18 cellular contexts compared by ENCODE assay signal in the genomic region with DNA sequence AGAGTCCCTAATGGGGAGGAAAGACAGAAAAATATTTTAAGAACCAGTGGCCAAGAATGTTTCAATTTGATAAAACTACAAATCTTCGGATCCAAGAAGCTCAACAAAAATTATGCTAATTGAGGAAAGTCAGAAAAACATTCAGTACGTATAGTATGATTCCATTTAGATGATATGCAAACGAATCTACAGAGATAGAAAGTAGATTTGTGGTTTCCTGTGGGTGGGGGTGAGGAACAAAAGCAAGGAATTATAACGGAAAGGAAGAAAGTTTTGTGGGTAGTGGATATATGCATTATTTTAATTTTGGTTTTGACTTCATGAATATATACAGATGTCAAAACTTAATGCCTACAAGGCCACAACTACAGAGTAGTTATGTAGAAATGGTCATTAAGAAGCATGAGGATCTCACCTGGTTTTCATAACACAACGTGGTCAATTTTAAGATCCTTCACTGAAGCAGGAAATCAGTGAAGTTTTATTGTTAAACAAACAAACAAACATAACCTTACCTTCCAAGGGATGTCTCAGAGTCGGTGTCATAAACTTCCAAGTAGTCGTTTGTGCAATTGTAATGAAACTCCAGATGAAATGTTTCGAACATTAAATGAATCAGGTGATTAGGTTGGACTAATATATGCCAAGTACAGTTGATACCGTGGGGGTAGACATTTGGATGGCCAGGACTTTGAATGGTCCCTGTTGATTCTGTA.
DNase-seq lines count a peak whose midpoint lies in the region; ATAC-seq and TF ChIP-seq lines count a peak whose summit lies in the region.
"Had no signal": no experiment of that assay in that cellular context is flagged by ENCODE, and none has a peak within 500 bp of the region (broad histone marks: within the 10 kb centered on the region; RNA-seq: fewer than 3 reads in every experiment).

No MANE protein-coding gene starts in this region.

- peak overlapping the region; percentile 0 for H3K4me3 Mint-ChIP-seq in CD4-positive, alpha-beta T cell
- peak overlapping the region; percentile 27; the same call in 1 of the 2 replicates for H3K4me3 Mint-ChIP-seq in HFFc6
- peak overlapping the region; percentile 2 for H3K4me3 Mint-ChIP-seq in activated naive CD8-positive, alpha-beta T cell treated with anti-CD3 and anti-CD28 coated beads for 36 hours
- no peak overlapping the region for H3K4me3 Mint-ChIP-seq in mesothelial cell of epicardium

- peak overlapping the region; percentile 1 for H3K27ac Mint-ChIP-seq in CD4-positive, alpha-beta T cell
- peak overlapping the region; percentile 27 for H3K27ac Mint-ChIP-seq in HFFc6
- H3K27ac Mint-ChIP-seq in activated naive CD8-positive, alpha-beta T cell treated with anti-CD3 and anti-CD28 coated beads for 36 hours, result peak overlapping the region; percentile 18
- peak overlapping the region; percentile 45 for H3K27ac Mint-ChIP-seq in mesothelial cell of epicardium

- CTCF ChIA-PET in CD4-positive, alpha-beta T cell (lab: Charles Lee), result interaction anchor here (1.0 kb wide), 1 partner anchor 32 kb away, joined by 3 read pairs; no protein-coding TSS in a partner anchor

- H3K4me1 Mint-ChIP-seq in CD4-positive, alpha-beta T cell (ENCODE audit: low read depth), result peaks cover 31% of the 10 kb centered on the region
- H3K4me1 Mint-ChIP-seq in HFFc6 (ENCODE audit: low read depth) (peaks cover 63% of the 10 kb centered on the region), mesothelial cell of epicardium (peaks cover 37% of the 10 kb centered on the region)
- peaks cover 27% of the 10 kb centered on the region for H3K4me1 Mint-ChIP-seq in activated naive CD8-positive, alpha-beta T cell treated with anti-CD3 and anti-CD28 coated beads for 36 hours

- no peaks in the 10 kb centered on the region for H3K27me3 Mint-ChIP-seq in CD4-positive, alpha-beta T cell
- no peaks in the 10 kb centered on the region for H3K27me3 Mint-ChIP-seq in HFFc6 (ENCODE audit: insufficient read depth)
- H3K27me3 Mint-ChIP-seq in activated naive CD8-positive, alpha-beta T cell treated with anti-CD3 and anti-CD28 coated beads for 36 hours, result no peaks in the 10 kb centered on the region
- no peaks in the 10 kb centered on the region for H3K27me3 Mint-ChIP-seq in mesothelial cell of epicardium (ENCODE audit: low read depth)

- H3K27ac ChIP-seq in CD4-positive, alpha-beta T cell (ENCODE audit: low read depth, low read length), result no peak overlapping the region
- H3K27ac ChIP-seq: cardiac muscle cell, parathyroid adenoma, thyroid gland, VCaP had no signal

- no peaks in the 10 kb centered on the region for H3K9me3 Mint-ChIP-seq in CD4-positive, alpha-beta T cell
- H3K9me3 Mint-ChIP-seq in HFFc6, result no peaks in the 10 kb centered on the region
- H3K9me3 Mint-ChIP-seq in activated naive CD8-positive, alpha-beta T cell treated with anti-CD3 and anti-CD28 coated beads for 36 hours, result peaks cover 2% of the 10 kb centered on the region
- H3K9me3 Mint-ChIP-seq in mesothelial cell of epicardium, result peaks cover 3% of the 10 kb centered on the region

- peaks cover 59% of the 10 kb centered on the region for H3K36me3 Mint-ChIP-seq in CD4-positive, alpha-beta T cell (ENCODE audit: low read depth)
- H3K36me3 Mint-ChIP-seq in HFFc6 (ENCODE audit: low read depth) (no peaks in the 10 kb centered on the region), mesothelial cell of epicardium (no peaks in the 10 kb centered on the region)
- H3K36me3 Mint-ChIP-seq in activated naive CD8-positive, alpha-beta T cell treated with anti-CD3 and anti-CD28 coated beads for 36 hours, result peaks cover 13% of the 10 kb centered on the region

- TF ChIP-seq CTCF in CD4-positive, alpha-beta T cell (IDR thresholded peaks at IDR 0.05), result no peak
- TF ChIP-seq CTCF in HFFc6 (IDR thresholded peaks at IDR 0.05) (no peak), mesothelial cell of epicardium (IDR thresholded peaks at IDR 0.05; ENCODE audit: unreplicated experiment) (no peak)

- no peaks in the 10 kb centered on the region for H3K9me3 ChIP-seq in CD4-positive, alpha-beta T cell (ENCODE audit: control insufficient read depth, low read length)
- H3K9me3 ChIP-seq: thyroid gland had no signal

- intact Hi-C loops in CD4-positive, alpha-beta T cell (cut with DNase I, micrococcal nuclease), result no loop called here

- H3K27me3 ChIP-seq in CD4-positive, alpha-beta T cell (ENCODE audit: control insufficient read depth, insufficient read depth, low read length), result no peaks in the 10 kb centered on the region
- H3K27me3 ChIP-seq: cardiac muscle cell, thyroid gland had no signal

- POLR2A ChIA-PET in CD4-positive, alpha-beta T cell (lab: Charles Lee), result no interaction called here

- ATAC-seq in CD4-positive, alpha-beta T cell (ENCODE audit: poor library complexity), result no peak
- no peak for ATAC-seq in HG02970 (IDR thresholded peaks at IDR 0.05; ENCODE audit: low FRiP score, unreplicated experiment)

- DNase-seq in CD4-positive, alpha-beta T cell, result no peak
- DNase-seq in HFFc6 (no peak), mesothelial cell of epicardium (ENCODE audit: low spot score in 2 of 2, unreplicated experiment in 2 of 2) (no peak), SIG-M5 treated with dmso at 0.1 percent for 504 hours (lab: John Stamatoyannopoulos, UW; ENCODE audit: unreplicated experiment) (no peak), NCI-H1417 (lab: John Stamatoyannopoulos, UW) (no peak)
- DNase-seq in activated naive CD8-positive, alpha-beta T cell treated with anti-CD3 and anti-CD28 coated beads for 36 hours, result no peak
- no peak for DNase-seq in effector CD8-positive, alpha-beta T cell (lab: John Stamatoyannopoulos, UW)
- DNase-seq: activated naive CD4-positive, alpha-beta T cell treated with Interleukin-2 at 50 U/mL for 16 hours; foreskin fibroblast; NCI-H1105 treated with DMSO at 0.1 percent for 48 hours; NCI-H2171; stimulated activated CD4-positive, alpha-beta T cell treated with anti-CD3 and anti-CD28 coated beads, Interleukin-4, amount 100 ng/mL, for 24 hours; SW 1271; thyroid gland had no signal
